ENCODE assay signal across 16 cellular contexts in the genomic region with DNA sequence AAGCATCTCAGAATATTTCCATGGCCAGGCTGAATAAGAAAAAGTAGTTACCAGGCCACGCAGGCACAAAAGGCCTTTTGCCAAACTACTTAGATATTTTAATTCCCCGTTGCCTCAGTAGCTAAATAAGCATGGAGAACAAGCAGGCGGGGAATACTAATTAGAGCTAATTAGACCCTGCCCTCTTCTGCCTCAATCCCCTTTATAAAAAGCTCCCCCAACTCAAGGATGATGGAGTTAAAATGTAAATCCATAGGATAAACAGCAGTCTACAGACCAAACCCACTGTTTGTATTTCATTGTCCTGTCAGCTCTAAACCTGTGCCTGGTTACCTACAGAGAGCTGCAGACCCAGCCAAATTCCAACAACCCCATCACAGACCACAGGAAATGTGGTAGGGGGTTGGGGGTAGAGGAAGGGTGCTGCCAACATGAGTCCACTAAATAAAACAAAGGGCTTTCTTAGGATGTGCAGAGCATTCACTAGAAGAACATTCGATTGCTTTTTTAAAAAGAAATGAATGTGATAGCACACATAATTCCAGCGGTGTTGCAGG. TPM values are rescaled to one million over a fixed set of nuclear protein-coding genes. Genes with fewer than 3 reads are reported as not detected.
DNase-seq lines count a peak whose midpoint lies in the region; ATAC-seq and TF ChIP-seq lines count a peak whose summit lies in the region.
"Had no signal": no experiment of that assay in that cellular context is flagged by ENCODE, and none has a peak within 500 bp of the region (broad histone marks: within the 10 kb centered on the region; RNA-seq: fewer than 3 reads in every experiment).

No MANE protein-coding gene starts in this region.

- no peak for DNase-seq in Panc1 (ENCODE audit: low read depth, low spot score)
- DNase-seq in epithelial cell of prostate (ENCODE audit: low read depth, low spot score), result no peak
- no peak for DNase-seq in osteoblast (ENCODE audit: insufficient read length, low spot score, missing footprints)
- DNase-seq in amygdala (lab: John Stamatoyannopoulos, UW), result no peak
- no peak for DNase-seq in NCI-H526 treated with DMSO at 0.1 percent for 48 hours (lab: John Stamatoyannopoulos, UW)
- DNase-seq in NCI-H226, result no peak
- DNase-seq: activated CD8-positive, alpha-beta memory T cell treated with anti-CD3 and anti-CD28 coated beads, Interleukin-2, amount 10 ng/mL, durations not matched to agents 7 days and 5 days; activated effector memory CD4-positive, alpha-beta T cell treated with anti-CD3 and anti-CD28 coated beads, Interleukin-2, amount 50 U/mL, for 16 hours; aorta; NCI-H2227 treated with DMSO at 0.1 percent for 48 hours had no signal

- H3K36me3 ChIP-seq in ACC112 (ENCODE audit: insufficient read depth, low read length), result no peaks in the 10 kb centered on the region
- H3K36me3 ChIP-seq in Panc1 (ENCODE audit: control insufficient read depth, insufficient read depth, low read length), result no peaks in the 10 kb centered on the region
- peaks cover 5% of the 10 kb centered on the region for H3K36me3 ChIP-seq in osteoblast (ENCODE audit: insufficient read depth, low read length)
- H3K36me3 ChIP-seq: prostate gland had no signal

- no TSS peak for BruUV-seq in Panc1 (replicated peaks; lab: Mats Ljungman, UMichigan)

- TF ChIP-seq CTCF in Panc1 (IDR thresholded peaks at IDR 0.05), result no peak
- TF ChIP-seq CTCF in osteoblast (IDR thresholded peaks at IDR 0.05; ENCODE audit: extremely low read depth, low read depth, low read length), result no peak

- intact Hi-C loops in Panc1 (cut with micrococcal nuclease; ENCODE audit: unreplicated experiment), result no loop called here

- peak overlapping the region; percentile 50 for H3K4me2 ChIP-seq in osteoblast (ENCODE audit: insufficient read depth, low read length)

- H3K27me3 ChIP-seq in ACC112 (ENCODE audit: insufficient read depth, low read length) (no peaks in the 10 kb centered on the region), Panc1 (ENCODE audit: control insufficient read depth, insufficient read depth, low read length) (no peaks in the 10 kb centered on the region), osteoblast (ENCODE audit: insufficient read depth, low read length) (no peaks in the 10 kb centered on the region)

- no peaks in the 10 kb centered on the region for H4K20me1 ChIP-seq in osteoblast (ENCODE audit: insufficient read depth, low read length)

- in situ Hi-C loops in Panc1 (cut with HindIII; ENCODE audit: low pct_unique_long_range_greater_than_20kb, low sequenced_read_pairs), result no loop called here

- peaks cover 65% of the 10 kb centered on the region for H3K79me2 ChIP-seq in ACC112 (ENCODE audit: control insufficient read depth, insufficient read depth, low read length, unreplicated experiment)
- H3K79me2 ChIP-seq in osteoblast (ENCODE audit: insufficient read depth, low read length), result peaks cover 67% of the 10 kb centered on the region

- H2AFZ ChIP-seq in ACC112 (ENCODE audit: low read length, unreplicated experiment), result no peak overlapping the region
- no peak overlapping the region for H2AFZ ChIP-seq in osteoblast (ENCODE audit: low read length)
- H2AFZ ChIP-seq: GM23248 had no signal

- CTCF ChIA-PET in Panc1 (lab: Charles Lee), result interaction anchor here (0.6 kb wide), 1 partner anchor 47 kb away, joined by 4 read pairs; no protein-coding TSS in a partner anchor

- ATAC-seq in Panc1, result no peak
- no peak for ATAC-seq in GM21619 (IDR thresholded peaks at IDR 0.05; ENCODE audit: unreplicated experiment)
- ATAC-seq: activated CD8-positive, alpha-beta memory T cell treated with anti-CD3 and anti-CD28 coated beads, Interleukin-2, amount 10 ng/mL, durations not matched to agents 7 days and 5 days; left lobe of liver had no signal

- H3K4me3 ChIP-seq in ACC112 (ENCODE audit: low read depth, low read length) (no peak overlapping the region; the same call in 1 of the 2 replicates), Panc1 (ENCODE audit: low read depth in 2 of 2, low read length in 2 of 2) (peak overlapping the region in 1 of 2 experiments; percentile 6; a peak in 1 of 4 replicates), osteoblast (ENCODE audit: insufficient read depth, low read length) (no peak overlapping the region)
- H3K4me3 ChIP-seq: GM23248, prostate gland had no signal

- H3K27ac ChIP-seq in ACC112 (ENCODE audit: low read depth, low read length) (peak overlapping the region; percentile 64), Panc1 (ENCODE audit: low read length) (peak overlapping the region; percentile 91), epithelial cell of prostate (peak overlapping the region; percentile 97), osteoblast (ENCODE audit: low read depth, low read length) (peak overlapping the region; percentile 88)

- peaks cover 51% of the 10 kb centered on the region for H3K4me1 ChIP-seq in ACC112 (ENCODE audit: control insufficient read depth, insufficient read depth, low read length, unreplicated experiment)
- H3K4me1 ChIP-seq in Panc1 (ENCODE audit: control insufficient read depth, insufficient read depth, low read length), result peaks cover 63% of the 10 kb centered on the region
- H3K4me1 ChIP-seq in osteoblast (ENCODE audit: insufficient read depth, low read length), result peaks cover 63% of the 10 kb centered on the region

- POLR2A ChIA-PET in Panc1 (lab: Charles Lee), result no interaction called here

- no peaks in the 10 kb centered on the region for H3K9me3 ChIP-seq in Panc1 (ENCODE audit: control insufficient read depth, insufficient read depth, low read depth, low read length)
- no peaks in the 10 kb centered on the region for H3K9me3 ChIP-seq in osteoblast (ENCODE audit: low read depth, low read length)
- H3K9me3 ChIP-seq: prostate gland had no signal

RNA-seq across cellular contexts. Expression of gene ITGB5, which starts 3.9 kb away (rescaled TPM):
- 446 TPM for total RNA-seq in Panc1 (2021; ENCODE audit: unreplicated experiment)
- polyA plus RNA-seq in Panc1 (2012; ENCODE audit: insufficient read length), result 777 TPM
- 400 and 433 TPM in 2 replicates for total RNA-seq in osteoblast

RNA-seq across cellular contexts. Expression of gene MUC13, which starts 51.3 kb away (rescaled TPM):
- total RNA-seq in Panc1 (2021; ENCODE audit: unreplicated experiment), result 0.13 TPM
- polyA plus RNA-seq in Panc1 (2012; ENCODE audit: insufficient read length), result not detected
- total RNA-seq in osteoblast, result not detected in 2 replicates
- total RNA-seq: activated CD8-positive, alpha-beta memory T cell treated with anti-CD3 and anti-CD28 coated beads, Interleukin-2, amount 10 ng/mL, durations not matched to agents 7 days and 5 days; dermis microvascular lymphatic vessel endothelial cell had no signal
